19 cellular contexts compared by ENCODE assay signal in genomic region chr13:25148005-25148798, GRCh38. TPM values are rescaled to one million over a fixed set of nuclear protein-coding genes. Genes with fewer than 3 reads are reported as not detected.
DNase-seq lines count a peak whose midpoint lies in the region; ATAC-seq, FAIRE-seq and TF ChIP-seq lines count a peak whose summit lies in the region.
"Had no signal": no experiment of that assay in that cellular context is flagged by ENCODE, and none has a peak within 500 bp of the region (broad histone marks: within the 10 kb centered on the region; RNA-seq: fewer than 3 reads in every experiment).

No MANE protein-coding gene starts in this region.

- WGBS in K562 (ENCODE audit: insufficient coverage, low coverage, missing lambda C conversion rate): 2% methylated on average over 5 of the region's 7 CpGs

- POLR2A ChIA-PET in K562 (lab: Yijun Ruan, JAX): no interaction called here

- intact Hi-C loops in K562 (cut with micrococcal nuclease): no loop called here
- intact Hi-C loops in head of caudate nucleus (cut with DNase I): no loop called here

- TF ChIP-seq CTCF in K562 (IDR thresholded peaks at IDR 0.05 in 2 of 3, conservative IDR thresholded peaks at IDR 0.05 in 1 of 3; ENCODE audit: insufficient read depth in 2 of 3, low read depth in 1 of 3, low read length in 3 of 3): no peak

- H3K9me3 ChIP-seq in K562 (replicated peaks; ENCODE audit: control insufficient read depth, insufficient read depth, low read depth, low read length): no peaks in the 10 kb centered on the region

- H3K9me1 ChIP-seq in K562 (ENCODE audit: control insufficient read depth, insufficient read depth, low read length): no peaks in the 10 kb centered on the region

- CTCF ChIA-PET in K562 (lab: Yijun Ruan, JAX; ENCODE audit: low intra/inter-chr PET ratio): no interaction called here

- H4K20me1 ChIP-seq in K562 (replicated peaks; ENCODE audit: control insufficient read depth, insufficient read depth, low read length): no peaks in the 10 kb centered on the region

- TF ChIP-seq RAD21 in K562 (CRISPR knock-in tag; conservative IDR thresholded peaks at IDR 0.05 in 1 of 2, IDR thresholded peaks at IDR 0.05 in 1 of 2): no peak

- no peak overlapping the region for H3K4me3 ChIP-seq in K562

- DNase-seq in K562 (ENCODE audit: extremely low read depth in 1 of 4, low spot score in 3 of 4) (peak in 1 of 4 experiments; percentile 10), SHP77 treated with DMSO at 0.1 percent for 48 hours (lab: John Stamatoyannopoulos, UW) (no peak), DMS53 (lab: John Stamatoyannopoulos, UW) (no peak), head of caudate nucleus (no peak), NCI-H1417 treated with DMSO at 0.1 percent for 48 hours (lab: John Stamatoyannopoulos, UW) (no peak)
- DNase-seq: activated gamma-delta T cell treated with Interleukin-2 at 50 U/mL for 16 hours, aorta, cortex of kidney, erythroblast, mesenchymal stem cell, NCI-H2029 treated with DMSO at 0.1 percent for 48 hours had no signal

- in situ Hi-C loops in K562 (cut with MboI): no loop called here

- H2AFZ ChIP-seq in K562 (ENCODE audit: low read depth, low read length): no peak overlapping the region

- H3K27me3 ChIP-seq in K562 (ENCODE audit: control insufficient read depth in 2 of 2, insufficient read depth in 2 of 2, low read length in 2 of 2): peaks cover 0 to 22% of the 10 kb centered on the region in 2 experiments; a peak in 2 of 5 replicates

- H3K27ac ChIP-seq in K562 (ENCODE audit: extremely low read depth, low read depth, low read length): no peak overlapping the region

- no peak overlapping the region for H3K9ac ChIP-seq in K562 (ENCODE audit: insufficient read depth in 1 of 2, low read depth in 2 of 2, low read length in 2 of 2)

- peak; percentile 58 for ATAC-seq in GM18498 (IDR thresholded peaks at IDR 0.05; ENCODE audit: unreplicated experiment)
- peak; percentile 82 for ATAC-seq in GM21360 (IDR thresholded peaks at IDR 0.05; ENCODE audit: unreplicated experiment)
- peak; percentile 84 for ATAC-seq in HG02973 (IDR thresholded peaks at IDR 0.05; ENCODE audit: unreplicated experiment)
- ATAC-seq in K562: no peak
- ATAC-seq: Panc1 had no signal

- BruUV-seq in K562 (replicated peaks; lab: Mats Ljungman, UMichigan): no TSS peak

- no peak for TF ChIP-seq EP300 in K562 (IDR thresholded peaks at IDR 0.05; ENCODE audit: low read length)

- H3K36me3 ChIP-seq in K562 (ENCODE audit: control insufficient read depth, insufficient read depth, low read length): no peaks in the 10 kb centered on the region

- no peak for TF ChIP-seq POLR2A in K562 (conservative IDR thresholded peaks at IDR 0.05)

- no peaks in the 10 kb centered on the region for H3K79me2 ChIP-seq in K562 (ENCODE audit: control insufficient read depth, insufficient read depth, low read length)

- H3K4me2 ChIP-seq in K562 (ENCODE audit: insufficient read depth, low read length): no peak overlapping the region

- H3K4me1 ChIP-seq in K562 (replicated peaks in 1 of 2; ENCODE audit: control insufficient read depth in 2 of 2, insufficient read depth in 2 of 2, low read length in 2 of 2): no peaks in the 10 kb centered on the region

- FAIRE-seq in K562 (lab: Jason Lieb, UNC): no peak

TF ChIP-seq in K562, 482 proteins besides CTCF, POLR2A, EP300 and RAD21:
- TF ChIP-seq ZNF41 (CRISPR knock-in tag; conservative IDR thresholded peaks at IDR 0.05) (no peak), NFYB (IDR thresholded peaks at IDR 0.05; ENCODE audit: extremely low read depth, insufficient read length) (peak; percentile 49), IRF1 (CRISPR knock-in tag; IDR thresholded peaks at IDR 0.05; ENCODE audit: borderline replicate concordance) (no peak), USF2 (CRISPR knock-in tag; IDR thresholded peaks at IDR 0.05) (peak; percentile 40)
TF ChIP-seq in K562: peak in this region for 2.

RNA-seq across cellular contexts. Expression of gene AMER2, which starts 23.9 kb away (rescaled TPM):
- not detected in 2 replicates for total RNA-seq in K562 (2011; cell fraction: chromatin; rRNA removed; ENCODE audit: low replicate concordance)
- not detected in 2 replicates for total RNA-seq in K562 (2011; cell fraction: nucleolus; rRNA removed)
- not detected in 2 replicates for total RNA-seq in K562 (2011; cell fraction: nucleoplasm; rRNA removed)
- not detected in 2 replicates for total RNA-seq in K562 (2014; rRNA removed)
- not detected in 2 replicates for total RNA-seq in K562 (2014; rRNA removed; fragmentation: Illumina TruSeq; extraction: Trizol)
- not detected in 2 replicates for total RNA-seq in K562 (2015; rRNA removed; fragmentation: Illumina TruSeq; extraction: Trizol)
- total RNA-seq in K562 (2021): not detected in 2 replicates
- polyA plus RNA-seq in K562 (2011; rRNA removed): not detected in 2 replicates
- not detected in 2 replicates for polyA plus RNA-seq in K562 (2011; cell fraction: cytosol; rRNA removed)
- polyA plus RNA-seq in K562 (2011; cell fraction: nucleus; rRNA removed): not detected in 2 replicates
- not detected in 2 replicates for polyA plus RNA-seq in K562 (2012)
- polyA plus RNA-seq in K562 (2014; fragmentation: Illumina TruSeq; extraction: Trizol): not detected in 2 replicates
- polyA plus RNA-seq in K562 (2014; fragmentation: Nextera tagmentation; extraction: Ambion mirVana): not detected
- not detected in 2 replicates for polyA plus RNA-seq in K562 (2014; rRNA removed)
- polyA minus RNA-seq in K562 (2011; rRNA and poly(A)+ RNA removed): not detected in 2 replicates
- polyA minus RNA-seq in K562 (2011; cell fraction: cytosol; rRNA and poly(A)+ RNA removed): not detected in 2 replicates
- polyA minus RNA-seq in K562 (2011; cell fraction: nucleus; rRNA and poly(A)+ RNA removed): not detected in 2 replicates
- total RNA-seq: activated CD8-positive, alpha-beta memory T cell treated with anti-CD3 and anti-CD28 coated beads for 36 hours; aorta; glomerular endothelial cell; HT1080; M059J had no signal

RNA-seq across cellular contexts. Expression of gene PABPC3, which starts 52.3 kb away (rescaled TPM):
- total RNA-seq in K562 (2011; cell fraction: chromatin; rRNA removed; ENCODE audit: low replicate concordance): 0.46 TPM in 1 of 2 replicates, not detected in the other
- not detected in 2 replicates for total RNA-seq in K562 (2011; cell fraction: nucleolus; rRNA removed)
- 0.15 TPM in 1 of 2 replicates, not detected in the other for total RNA-seq in K562 (2011; cell fraction: nucleoplasm; rRNA removed)
- total RNA-seq in K562 (2014; rRNA removed): 0.04 and 0.05 TPM in 2 replicates
- 0.25 and 0.26 TPM in 2 replicates for total RNA-seq in K562 (2014; rRNA removed; fragmentation: Illumina TruSeq; extraction: Trizol)
- total RNA-seq in K562 (2015; rRNA removed; fragmentation: Illumina TruSeq; extraction: Trizol): 0.07 and 0.08 TPM in 2 replicates
- 0.18 and 0.29 TPM in 2 replicates for total RNA-seq in K562 (2021)
- polyA plus RNA-seq in K562 (2011; rRNA removed): 0.41 and 0.49 TPM in 2 replicates
- 0.10 and 0.13 TPM in 2 replicates for polyA plus RNA-seq in K562 (2011; cell fraction: cytosol; rRNA removed)
- polyA plus RNA-seq in K562 (2011; cell fraction: nucleus; rRNA removed): 0.03 and 0.10 TPM in 2 replicates
- polyA plus RNA-seq in K562 (2012): 0.42 and 0.51 TPM in 2 replicates
- polyA plus RNA-seq in K562 (2014; fragmentation: Illumina TruSeq; extraction: Trizol): 0.64 and 0.80 TPM in 2 replicates
- polyA plus RNA-seq in K562 (2014; fragmentation: Nextera tagmentation; extraction: Ambion mirVana): under 1 TPM; 0.18 to 0.32 TPM
- 0.12 and 0.20 TPM in 2 replicates for polyA plus RNA-seq in K562 (2014; rRNA removed)
- 0.49 and 0.63 TPM in 2 replicates for polyA minus RNA-seq in K562 (2011; rRNA and poly(A)+ RNA removed)
- not detected in 2 replicates for polyA minus RNA-seq in K562 (2011; cell fraction: cytosol; rRNA and poly(A)+ RNA removed)
- polyA minus RNA-seq in K562 (2011; cell fraction: nucleus; rRNA and poly(A)+ RNA removed): not detected in 2 replicates
